Comparison of ENCODE assay signal across 8 cellular contexts in the genomic region with DNA sequence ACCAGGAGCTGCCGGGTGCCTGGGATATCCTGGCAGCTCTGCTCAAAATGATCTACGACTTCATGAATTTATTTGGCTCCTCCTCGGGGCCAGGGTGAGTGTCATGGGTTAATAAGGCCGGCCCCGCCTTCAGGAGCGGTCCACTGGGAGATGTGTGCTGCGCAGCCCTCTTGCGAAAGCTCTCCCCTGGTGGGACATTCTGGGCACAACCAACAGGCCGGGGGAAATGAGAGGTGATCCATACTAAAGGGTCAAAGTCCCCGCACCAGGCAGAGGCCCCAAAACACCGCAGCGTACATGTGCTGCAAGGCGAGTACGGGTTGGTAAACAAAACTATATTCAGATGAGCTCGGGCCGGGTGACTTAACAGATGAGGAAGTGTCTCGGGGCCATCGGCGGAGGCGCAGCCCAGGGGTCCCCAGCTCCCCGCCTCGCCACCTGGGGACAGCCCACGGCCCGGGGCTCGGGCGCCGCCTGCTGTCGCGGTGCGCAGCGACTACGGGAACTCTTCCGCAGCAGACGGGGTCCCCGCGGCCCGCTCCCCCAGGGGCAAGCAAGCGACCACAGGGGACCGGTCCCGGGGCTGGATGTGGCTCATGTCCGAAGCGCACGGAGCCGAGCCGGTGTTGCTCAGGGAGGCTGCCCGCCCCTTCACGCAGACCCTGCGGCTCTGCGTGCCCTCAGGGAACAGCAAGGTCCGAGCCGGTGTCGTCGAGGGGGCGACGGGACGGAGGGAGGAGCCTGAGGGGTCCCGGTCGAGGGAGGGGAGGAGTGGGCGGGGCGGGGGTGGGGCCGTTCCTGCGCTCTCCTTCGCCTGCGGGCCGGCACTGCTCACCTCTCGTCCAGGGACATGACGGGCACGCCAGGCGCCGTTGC. TPM values are rescaled to one million over a fixed set of nuclear protein-coding genes. Genes with fewer than 3 reads are reported as not detected.
DNase-seq lines count a peak whose midpoint lies in the region; ATAC-seq, FAIRE-seq and TF ChIP-seq lines count a peak whose summit lies in the region.

A gene with protein sequence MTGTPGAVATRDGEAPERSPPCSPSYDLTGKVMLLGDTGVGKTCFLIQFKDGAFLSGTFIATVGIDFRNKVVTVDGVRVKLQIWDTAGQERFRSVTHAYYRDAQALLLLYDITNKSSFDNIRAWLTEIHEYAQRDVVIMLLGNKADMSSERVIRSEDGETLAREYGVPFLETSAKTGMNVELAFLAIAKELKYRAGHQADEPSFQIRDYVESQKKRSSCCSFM (plus strand): TSS at position 834 of the 876 bp plus-strand sequence. CDS start 17 bp downstream, at position 851.

- H2BK120ac ChIP-seq in H1 (replicated peaks; ENCODE audit: low read depth, low read length) = peak within 1 kb of the TSS; percentile 26

- H3K9me3 ChIP-seq in H1 (ENCODE audit: insufficient read depth in 2 of 2, low read depth in 1 of 2, low read length in 1 of 2) (no peaks in the 10 kb centered on the region), uterus (no peaks in the 10 kb centered on the region)

- peak within 1 kb of the TSS; percentile 90 to 99 (median 94) for H3K27ac Mint-ChIP-seq in naive thymus-derived CD8-positive, alpha-beta T cell

- H3K14ac ChIP-seq in H1 (ENCODE audit: insufficient read length) = no peak within 1 kb of the TSS

- H2BK15ac ChIP-seq in H1 (ENCODE audit: low read length) = no peak within 1 kb of the TSS

- peak; percentile 46 to 65; a peak in 3 of 4 replicates for TF ChIP-seq RAD21 in H1 (IDR thresholded peaks at IDR 0.05 in 1 of 2, conservative IDR thresholded peaks at IDR 0.05 in 1 of 2; ENCODE audit: low read depth in 2 of 2, low read length in 2 of 2)

- CTCF ChIA-PET in H1 (lab: Charles Lee; ENCODE audit: partially characterized antibody) = interaction anchor here (0.6 to 5.7 kb wide), 55 partner anchors 9 to 1833 kb away, joined by 3 to 81 read pairs (median 5); a partner anchor contains a TSS

- H4K8ac ChIP-seq in H1 (ENCODE audit: extremely low read depth, insufficient read depth, low read length) = 0 out of 2 replicates have a peak within 1 kb of the TSS, but pooled peaks have one; percentile 53

- peak within 1 kb of the TSS; percentile 86 to 98 (median 94) for H3K4me3 Mint-ChIP-seq in naive thymus-derived CD8-positive, alpha-beta T cell

- 4% methylated on average over 56 of the region's 70 CpGs; no CpG with 5 or more reads in 1 of the 2 experiments for WGBS in H1 (ENCODE audit: extremely low coverage in 1 of 2, insufficient coverage in 1 of 2, insufficient read length in 1 of 2, insufficient replicate concordance in 2 of 2, low coverage in 1 of 2, low lambda C conversion rate in 2 of 2, missing lambda C conversion rate in 1 of 2), 2 experiments

- DNase-seq in GM06990 (ENCODE audit: extremely low read depth, insufficient read length) (peak; percentile 79), HT-29 (ENCODE audit: low spot score) (peak; percentile 50), T-helper 2 cell (peak in 3 of 5 experiments; percentile 27 to 69 (median 35)), H1 (ENCODE audit: low read depth in 1 of 2, low spot score in 2 of 2) (peak in 1 of 2 experiments; percentile 86), NCI-H1417 treated with DMSO at 0.1 percent for 48 hours (lab: John Stamatoyannopoulos, UW) (no peak), uterus (no peak)
- DNase-seq in naive thymus-derived CD8-positive, alpha-beta T cell = peak; percentile 36 to 76 (median 56)

- H3K4me1 ChIP-seq in H1 (replicated peaks in 1 of 4; ENCODE audit: control insufficient read depth in 3 of 4, insufficient read depth in 4 of 4, low read length in 3 of 4) (peaks cover 5 to 18% (median 9%) of the 10 kb centered on the region in 4 experiments), uterus (peaks cover 0 to 13% of the 10 kb centered on the region in 2 donors)

- POLR2A ChIA-PET in H1 (lab: Charles Lee; ENCODE audit: partially characterized antibody) = interaction anchor here (0.6 to 4.6 kb wide), 8 partner anchors 13 to 150 kb away, joined by 3 to 60 read pairs (median 4); a partner anchor contains a TSS
- POLR2A ChIA-PET in naive thymus-derived CD8-positive, alpha-beta T cell (lab: Charles Lee) = interaction anchor here (0.6 to 5.6 kb wide), 22 partner anchors 10 to 357 kb away, joined by 3 to 200 read pairs (median 6); a partner anchor contains a TSS

- TF ChIP-seq CTCF in GM06990 (IDR thresholded peaks at IDR 0.05; ENCODE audit: insufficient read depth, low read length, poor library complexity, severe bottlenecking) (peak; percentile 64), H1 (IDR thresholded peaks at IDR 0.05; ENCODE audit: control extremely low read depth in 1 of 3, insufficient read depth in 1 of 3, low read depth in 1 of 3, low read length in 3 of 3) (peak; percentile 41 to 64 (median 60)), uterus (IDR thresholded peaks at IDR 0.05) (peak in 1 of 4 experiments; percentile 33)

- H3K79me1 ChIP-seq in H1 (ENCODE audit: low read depth, low read length) = no peaks in the 10 kb centered on the region

- H3K79me2 ChIP-seq in H1 (ENCODE audit: control insufficient read depth in 1 of 2, insufficient read depth in 2 of 2, low read length in 2 of 2) = no peaks in the 10 kb centered on the region

- H3K27me3 ChIP-seq in GM06990 (replicated peaks; ENCODE audit: control insufficient read depth, insufficient read depth, low read length) (no peaks in the 10 kb centered on the region), H1 (replicated peaks in 1 of 4; ENCODE audit: control insufficient read depth in 3 of 4, extremely low read depth in 1 of 4, insufficient read depth in 3 of 4, low read length in 3 of 4) (peaks cover 0 to 8% (median 2%) of the 10 kb centered on the region in 4 experiments; a peak in 4 of 7 replicates), uterus (peaks cover 0 to 22% of the 10 kb centered on the region in 2 donors)

- H3K23ac ChIP-seq in H1 (ENCODE audit: insufficient read length) = no peak within 1 kb of the TSS

- peak within 1 kb of the TSS; percentile 61 for H3K4ac ChIP-seq in H1 (replicated peaks; ENCODE audit: insufficient read length, low read depth, low read length)

- no peak within 1 kb of the TSS for H2BK20ac ChIP-seq in H1 (ENCODE audit: low read length)

- no peaks in the 10 kb centered on the region for H3K9me3 Mint-ChIP-seq in naive thymus-derived CD8-positive, alpha-beta T cell

- peak within 1 kb of the TSS; percentile 57; the same call in 1 of the 2 replicates for H2AFZ ChIP-seq in H1 (ENCODE audit: low read length)

- H3K56ac ChIP-seq in H1 (replicated peaks; ENCODE audit: insufficient read length, low read depth, low read length) = no peak within 1 kb of the TSS

- H3K36me3 Mint-ChIP-seq in naive thymus-derived CD8-positive, alpha-beta T cell = no peaks in the 10 kb centered on the region

- no peak within 1 kb of the TSS for H3K27ac ChIP-seq in H1 (ENCODE audit: low read depth, low read length)
- no peak within 1 kb of the TSS for H3K27ac ChIP-seq in uterus

- peak within 1 kb of the TSS; percentile 41 for H4K5ac ChIP-seq in H1 (ENCODE audit: insufficient read length, low read depth, low read length)

- H3K9ac ChIP-seq in H1 (replicated peaks in 1 of 4; ENCODE audit: extremely low read depth in 1 of 4, low read depth in 3 of 4, low read length in 3 of 4) = no peak within 1 kb of the TSS; a peak in 1 of 7 replicates

- ATAC-seq in naive thymus-derived CD8-positive, alpha-beta T cell = peak; percentile 49 to 56
- ATAC-seq in HG03159 (IDR thresholded peaks at IDR 0.05; ENCODE audit: unreplicated experiment) = no peak

- intact Hi-C loops in uterus (cut with DNase I; ENCODE audit: low total_unique reads) = no loop called here

- H4K20me1 ChIP-seq in H1 (replicated peaks in 1 of 2; ENCODE audit: control insufficient read depth in 1 of 2, insufficient read depth in 2 of 2, low read length in 2 of 2) = peaks cover 0 to 7% of the 10 kb centered on the region in 2 experiments

- no peak for FAIRE-seq in H1 (lab: Jason Lieb, UNC)

- H3K23me2 ChIP-seq in H1 (ENCODE audit: low read depth, low read length) = peaks cover 20% of the 10 kb centered on the region; the same call in 1 of the 2 replicates

- no peak within 1 kb of the TSS for H2AK5ac ChIP-seq in H1 (ENCODE audit: low read depth, low read length)

- peak within 1 kb of the TSS; percentile 89; the same call in 1 of the 2 replicates for H2BK5ac ChIP-seq in H1 (ENCODE audit: low read depth, low read length)

- H3K36me3 ChIP-seq in GM06990 (ENCODE audit: control insufficient read depth, insufficient read depth, low read length) (no peaks in the 10 kb centered on the region), H1 (ENCODE audit: control insufficient read depth in 2 of 4, insufficient read depth in 4 of 4, low read length in 3 of 4) (no peaks in the 10 kb centered on the region), uterus (no peaks in the 10 kb centered on the region)

- H4K91ac ChIP-seq in H1 (replicated peaks; ENCODE audit: insufficient read length, low read length) = peak within 1 kb of the TSS; percentile 82

- TF ChIP-seq POLR2A in H1 (IDR thresholded peaks at IDR 0.05; ENCODE audit: control extremely low read depth in 1 of 2, low read depth in 2 of 2, low read length in 2 of 2) (no peak), uterus (IDR thresholded peaks at IDR 0.05) (no peak)

- H3K27me3 Mint-ChIP-seq in naive thymus-derived CD8-positive, alpha-beta T cell = no peaks in the 10 kb centered on the region

- H3K4me2 ChIP-seq in H1 (ENCODE audit: insufficient read depth in 1 of 2, low read depth in 2 of 2, low read length in 2 of 2) = peak within 1 kb of the TSS; percentile 73 to 84

- peak within 1 kb of the TSS; percentile 71 for H3K18ac ChIP-seq in H1 (ENCODE audit: extremely low read depth, low read length)

- peak in 1 of 2 experiments; percentile 16; a peak in 1 of 3 replicates for TF ChIP-seq EP300 in H1 (IDR thresholded peaks at IDR 0.05; ENCODE audit: borderline replicate concordance in 1 of 2, low read depth in 2 of 2, low read length in 2 of 2)

- H3K4me3 ChIP-seq in GM06990 (replicated peaks; ENCODE audit: low read depth, low read length) = peak within 1 kb of the TSS; percentile 49
- peak within 1 kb of the TSS; percentile 55 to 75 (median 66) for H3K4me3 ChIP-seq in H1 (ENCODE audit: extremely low read depth in 1 of 4, insufficient read depth in 2 of 4, low read depth in 3 of 4, low read length in 4 of 4)
- no peak within 1 kb of the TSS for H3K4me3 ChIP-seq in uterus

- H3K4me1 Mint-ChIP-seq in naive thymus-derived CD8-positive, alpha-beta T cell = peaks cover 22 to 52% (median 50%) of the 10 kb centered on the region in 4 donors

- H2BK12ac ChIP-seq in H1 (ENCODE audit: low read depth, low read length) = peak within 1 kb of the TSS; percentile 81; the same call in 1 of the 2 replicates

RNA-seq across cellular contexts. Expression of the gene that starts here (rescaled TPM):
- 0.55 and 1.0 TPM in 2 replicates for total RNA-seq in HT-29 (2014; rRNA removed; shearing (Covaris generic))
- total RNA-seq in H1 (2021; fragmentation: NEBNext Ultra II Directional; extraction: Animal tissue kit (Norgen Biotek cat#: 25700)) = 5.2 and 5.5 TPM in 2 replicates
- polyA plus RNA-seq in H1 (2011; rRNA removed) = 6.1 and 6.6 TPM in 2 replicates
- 9.7 TPM for polyA plus RNA-seq in H1 (2011; cell fraction: cytosol; rRNA removed)
- 13.3 TPM for polyA plus RNA-seq in H1 (2011; cell fraction: nucleus; rRNA removed)
- polyA plus RNA-seq in H1 (2012, experiment 1 of 2) = 5.0 to 7.8 TPM (median 6.5 TPM) in 4 replicates
- polyA plus RNA-seq in H1 (2012, experiment 2 of 2) = 4.2 TPM
- polyA plus RNA-seq in H1 (2013, experiment 1 of 2) = 6.1 TPM
- polyA plus RNA-seq in H1 (2013, experiment 2 of 2) = 5.8 TPM
- 4.4 and 12.4 TPM in 2 replicates for polyA minus RNA-seq in H1 (2011; rRNA and poly(A)+ RNA removed)
- 7.9 TPM for polyA minus RNA-seq in H1 (2011; cell fraction: cytosol; rRNA and poly(A)+ RNA removed)
- polyA minus RNA-seq in H1 (2011; cell fraction: nucleus; rRNA and poly(A)+ RNA removed) = 2.7 TPM
- 10 to 100 TPM; 34.0 to 35.9 TPM for total RNA-seq in naive thymus-derived CD8-positive, alpha-beta T cell
- 100 to 1,000 TPM in 1 of 3 donors, 10 to 100 TPM in 2; 55.3 to 108 (median 76.0) TPM for polyA plus RNA-seq in naive thymus-derived CD8-positive, alpha-beta T cell
- 1 to 10 TPM in 3 of 4 donors, under 1 TPM in 1; under 0.01 to 5.0 (median 1.7) TPM for total RNA-seq in uterus

Comparison
In these comparisons a context has a peak if more than half of its experiments do, and no peak if none do; other contexts are left out.
1. DNase-seq: peak in GM06990 (single experiment), HT-29 (single experiment), T-helper 2 cell (3 of 5) and naive thymus-derived CD8-positive, alpha-beta T cell (10 of 10); none in NCI-H1417 treated with DMSO at 0.1 percent for 48 hours (single experiment) and uterus (0 of 2).
2. H3K4me3 ChIP-seq: peak in GM06990 (single experiment) and H1 (4 of 4); none in uterus (0 of 2).